Comparison of ENCODE assay signal across 8 cellular contexts in genomic region chr1:156153362-156153761, GRCh38. TPM values are rescaled to one million over a fixed set of nuclear protein-coding genes. Genes with fewer than 3 reads are reported as not detected.
A peak's percentile ranks its signal among the peaks of the same experiment; 100 is the strongest.
DNase-seq lines count a peak whose midpoint lies in the region; ATAC-seq, FAIRE-seq and TF ChIP-seq lines count a peak whose summit lies in the region.

TSS of gene SEMA4A (plus strand) at chr1:156153585. CDS start at chr1:156154579, 994 bp downstream.

- FAIRE-seq in HTR-8/SVneo (lab: Jason Lieb, UNC) = no peak

- H3K27me3 ChIP-seq in PC-3 (ENCODE audit: low read length) (no peaks in the 10 kb centered on the region), foreskin keratinocyte (no peaks in the 10 kb centered on the region), prostate gland (replicated peaks; ENCODE audit: insufficient read depth) (no peaks in the 10 kb centered on the region)

- no TSS peak for BruUV-seq in PC-3 (replicated peaks; lab: Mats Ljungman, UMichigan)

- POLR2A ChIA-PET in PC-3 (lab: Charles Lee; ENCODE audit: unreplicated experiment) = interaction anchor here (0.6 kb wide), 1 partner anchor 40 kb away, joined by 4 read pairs; the partner anchor contains the start of gene SLC25A44

- peak; percentile 36 for TF ChIP-seq POLR2A in prostate gland (IDR thresholded peaks at IDR 0.05)

- TF ChIP-seq CTCF in GM12875 (IDR thresholded peaks at IDR 0.05; ENCODE audit: borderline replicate concordance, insufficient read depth, low read depth, low read length) = no peak
- TF ChIP-seq CTCF in PC-3 (conservative IDR thresholded peaks at IDR 0.05; ENCODE audit: low read depth, low read length) = no peak
- TF ChIP-seq CTCF in foreskin keratinocyte (conservative IDR thresholded peaks at IDR 0.05) = no peak
- no peak for TF ChIP-seq CTCF in prostate gland (IDR thresholded peaks at IDR 0.05)

- H3K9ac ChIP-seq in PC-3 (ENCODE audit: low read length) = no peak within 1 kb of the TSS; the same call in 1 of the 2 replicates

- intact Hi-C loops in PC-3 (cut with micrococcal nuclease) (no loop called here), prostate gland (cut with DNase I) (no loop called here), left cardiac atrium (cut with DNase I) (no loop called here)

- H2AFZ ChIP-seq in PC-3 (ENCODE audit: low read length) = 0 out of 2 replicates have a peak within 1 kb of the TSS, but pooled peaks have one; percentile 49

- H3F3A ChIP-seq in PC-3 (ENCODE audit: low read length, unreplicated experiment) = no peaks in the 10 kb centered on the region

- H3K9me2 ChIP-seq in PC-3 (replicated peaks; ENCODE audit: low read length) = no peaks in the 10 kb centered on the region

- H3K27ac ChIP-seq in PC-3 (ENCODE audit: low read length) = no peak within 1 kb of the TSS
- peak within 1 kb of the TSS; percentile 44 for H3K27ac ChIP-seq in foreskin keratinocyte
- peak within 1 kb of the TSS; percentile 49 to 81 for H3K27ac ChIP-seq in prostate gland

- no peaks in the 10 kb centered on the region for H3K79me2 ChIP-seq in PC-3 (ENCODE audit: low read length)

- peak; percentile 24; the same call in 1 of the 2 replicates for ATAC-seq in PC-3
- ATAC-seq in foreskin keratinocyte = peak; percentile 66
- no peak for ATAC-seq in left cardiac atrium

- H3K4me1 ChIP-seq in PC-3 (ENCODE audit: insufficient read depth, low read length) (peaks cover 17% of the 10 kb centered on the region), foreskin keratinocyte (peaks cover 21% of the 10 kb centered on the region), prostate gland (replicated peaks) (peaks cover 4% of the 10 kb centered on the region)

- no peaks in the 10 kb centered on the region for H3K9me3 ChIP-seq in PC-3 (ENCODE audit: low read length)
- H3K9me3 ChIP-seq in prostate gland = no peaks in the 10 kb centered on the region

- DNase-seq in PC-3 (peak; percentile 86), foreskin keratinocyte (peak; percentile 42 to 73), prostate gland (ENCODE audit: low spot score) (peak; percentile 89), HTR-8/SVneo (ENCODE audit: insufficient read length, low spot score) (no peak), NCI-H748 (lab: John Stamatoyannopoulos, UW; ENCODE audit: unreplicated experiment) (no peak), GM03348 (ENCODE audit: low spot score) (no peak), left cardiac atrium (no peak)

- WGBS in prostate gland = 46% methylated on average over 10 of the region's 10 CpGs

- H4K20me1 ChIP-seq in PC-3 (ENCODE audit: low read length) = no peaks in the 10 kb centered on the region

- CTCF ChIA-PET in PC-3 (lab: Charles Lee) = interaction anchor here (0.5 kb wide), 2 partner anchors 170 to 261 kb away, joined by 3 read pairs; no protein-coding TSS in a partner anchor

- peak within 1 kb of the TSS; percentile 48 for H3K4me2 ChIP-seq in PC-3 (ENCODE audit: low read length)

- H3K36me3 ChIP-seq in PC-3 (ENCODE audit: low read depth, low read length) = no peaks in the 10 kb centered on the region
- no peaks in the 10 kb centered on the region for H3K36me3 ChIP-seq in prostate gland

- H3K4me3 ChIP-seq in GM12875 (ENCODE audit: low read depth, low read length) (peak within 1 kb of the TSS; percentile 70), PC-3 (ENCODE audit: low read length) (no peak within 1 kb of the TSS), prostate gland (peak within 1 kb of the TSS; percentile 25 to 36)

RNA-seq across cellular contexts. Expression of gene SEMA4A, which starts in this region (rescaled TPM):
- 5.8 and 13.1 TPM in 2 replicates for total RNA-seq in PC-3 (2014; rRNA removed)
- total RNA-seq in foreskin keratinocyte = 9.7 and 9.9 TPM in 2 replicates
- 9.3 TPM in 2 replicates for polyA plus RNA-seq in foreskin keratinocyte
- total RNA-seq in prostate gland = 10 to 100 TPM; 22.9 to 44.9 TPM
- total RNA-seq in left cardiac atrium = 1 to 10 TPM; 2.7 to 3.8 TPM

Comparison
In these comparisons a context has a peak if more than half of its experiments do, and no peak if none do; other contexts are left out.
1. ATAC-seq: peak in PC-3 (single experiment) and foreskin keratinocyte (single experiment); none in left cardiac atrium (0 of 2).
2. DNase-seq: peak in PC-3 (single experiment), foreskin keratinocyte (2 of 2) and prostate gland (single experiment); none in HTR-8/SVneo (single experiment), NCI-H748 (single experiment), GM03348 (single experiment) and left cardiac atrium (single experiment).